ENCODE assay signal across 19 cellular contexts in genomic region chr5:42759456-42759855, GRCh38. TPM values are rescaled to one million over a fixed set of nuclear protein-coding genes. Genes with fewer than 3 reads are reported as not detected.
DNase-seq lines count a peak whose midpoint lies in the region; ATAC-seq and TF ChIP-seq lines count a peak whose summit lies in the region.
"Had no signal": no experiment of that assay in that cellular context is flagged by ENCODE, and none has a peak within 500 bp of the region (broad histone marks: within the 10 kb centered on the region; RNA-seq: fewer than 3 reads in every experiment).

No MANE protein-coding gene starts in this region.

- intact Hi-C loops in mammary epithelial cell (cut with micrococcal nuclease): no loop called here

- H2AFZ ChIP-seq in mammary epithelial cell (ENCODE audit: low read depth, low read length): no peak overlapping the region

- in situ Hi-C loops in mammary epithelial cell (cut with MboI; ENCODE audit: low sequenced_read_pairs in 2 of 2): no loop called here

- H3K36me3 Mint-ChIP-seq in progenitor cell of endocrine pancreas (ENCODE audit: insufficient read depth): no peaks in the 10 kb centered on the region

- H3K27ac Mint-ChIP-seq in progenitor cell of endocrine pancreas: no peak overlapping the region

- no peak for TF ChIP-seq CTCF in mammary epithelial cell (conservative IDR thresholded peaks at IDR 0.05 in 1 of 2, IDR thresholded peaks at IDR 0.05 in 1 of 2; ENCODE audit: extremely low read depth in 1 of 2, insufficient read depth in 1 of 2, low read depth in 1 of 2, low read length in 2 of 2)
- no peak for TF ChIP-seq CTCF in foreskin keratinocyte (conservative IDR thresholded peaks at IDR 0.05)
- TF ChIP-seq CTCF in progenitor cell of endocrine pancreas (IDR thresholded peaks at IDR 0.05; ENCODE audit: unreplicated experiment): no peak

- WGBS in mammary epithelial cell (ENCODE audit: low coverage, missing lambda C conversion rate): 37% methylated on average over 2 of the region's 2 CpGs

- H3K9me3 ChIP-seq in mammary epithelial cell (replicated peaks; ENCODE audit: insufficient read depth, low read length): no peaks in the 10 kb centered on the region

- BruUV-seq in mammary epithelial cell (replicated peaks; lab: Mats Ljungman, UMichigan): no TSS peak

- H3K4me1 Mint-ChIP-seq in progenitor cell of endocrine pancreas (ENCODE audit: low read depth): no peaks in the 10 kb centered on the region

- H3K36me3 ChIP-seq in mammary epithelial cell (ENCODE audit: insufficient read depth, low read length): no peaks in the 10 kb centered on the region

- dilution Hi-C loops in mammary epithelial cell (cut with HindIII; ENCODE audit: low sequenced_read_pairs): no loop called here

- peak; percentile 61 for ATAC-seq in foreskin keratinocyte
- no peak for ATAC-seq in GM18861 (IDR thresholded peaks at IDR 0.05; ENCODE audit: unreplicated experiment)
- no peak for ATAC-seq in HG03135 (IDR thresholded peaks at IDR 0.05; ENCODE audit: unreplicated experiment)

- peaks cover 5% of the 10 kb centered on the region for H3K9me3 Mint-ChIP-seq in progenitor cell of endocrine pancreas (ENCODE audit: low read depth)

- H3K27ac ChIP-seq in mammary epithelial cell (ENCODE audit: insufficient read depth, low read depth, low read length) (no peak overlapping the region), foreskin keratinocyte (no peak overlapping the region)
- H3K27ac ChIP-seq: C4-2B, SK-N-MC had no signal

- no peak overlapping the region for H3K9ac ChIP-seq in mammary epithelial cell (ENCODE audit: insufficient read depth, low read length)

- H3K79me2 ChIP-seq in mammary epithelial cell (ENCODE audit: insufficient read depth, low read length): no peaks in the 10 kb centered on the region

- peak; percentile 4 for DNase-seq in Daoy (ENCODE audit: low read depth)
- peak; percentile 72 for DNase-seq in RPMI7951 (ENCODE audit: low read depth)
- peak; percentile 67 for DNase-seq in mammary epithelial cell
- no peak for DNase-seq in foreskin keratinocyte
- DNase-seq in HuH-7.5 (ENCODE audit: low spot score): no peak
- DNase-seq in progenitor cell of endocrine pancreas (ENCODE audit: low spot score, unreplicated experiment): no peak
- DNase-seq: DMS 273 treated with DMSO at 0.1 percent for 48 hours; EL; NCI-H1417 treated with DMSO at 0.1 percent for 48 hours; NCI-H2029; NCI-H2171; NCI-H446; NK-92 treated with Interleukin-12 subunit alpha and Interleukin-12 subunit beta, amount 100 ng/mL, for 24 hours had no signal

- H4K20me1 ChIP-seq in mammary epithelial cell (ENCODE audit: insufficient read depth, low read length): no peaks in the 10 kb centered on the region

- no peak overlapping the region for H3K4me2 ChIP-seq in mammary epithelial cell (ENCODE audit: insufficient read depth, low read depth, low read length)

- H3K4me3 Mint-ChIP-seq in progenitor cell of endocrine pancreas (ENCODE audit: low read depth): no peak overlapping the region

- H3K27me3 ChIP-seq in mammary epithelial cell (ENCODE audit: insufficient read depth, low read length) (no peaks in the 10 kb centered on the region), foreskin keratinocyte (no peaks in the 10 kb centered on the region)

- H3K4me3 ChIP-seq in mammary epithelial cell (replicated peaks in 1 of 3; ENCODE audit: insufficient read depth in 1 of 3, low read depth in 2 of 3, low read length in 3 of 3): no peak overlapping the region
- H3K4me3 ChIP-seq: SK-N-MC had no signal

- H3K4me1 ChIP-seq in mammary epithelial cell (ENCODE audit: insufficient read depth, low read length) (no peaks in the 10 kb centered on the region), foreskin keratinocyte (no peaks in the 10 kb centered on the region)

- H3K27me3 Mint-ChIP-seq in progenitor cell of endocrine pancreas: peaks cover 4% of the 10 kb centered on the region

- CTCF ChIA-PET in mammary epithelial cell (lab: Charles Lee; ENCODE audit: low non-redundant PET): no interaction called here

RNA-seq across cellular contexts. Expression of gene CCDC152, which starts 2.8 kb away (rescaled TPM):
- 5.2 and 7.2 TPM in 2 replicates for total RNA-seq in Daoy (2014; rRNA removed; shearing (Covaris generic))
- 0.60 and 0.78 TPM in 2 replicates for total RNA-seq in RPMI7951 (2014; rRNA removed; shearing (Covaris generic))
- total RNA-seq in mammary epithelial cell (under 1 TPM in 1 of 2 donors, not detected in 1; 0.33 TPM), foreskin keratinocyte (2.0 and 2.8 TPM in 2 replicates), progenitor cell of endocrine pancreas (0.17 and 0.20 TPM in 2 replicates)
- polyA plus RNA-seq in mammary epithelial cell (1.0 TPM), foreskin keratinocyte (1.2 and 1.8 TPM in 2 replicates)
- 0.10 TPM for polyA minus RNA-seq in mammary epithelial cell
- total RNA-seq: HT-29, OCI-LY7 had no signal

RNA-seq across cellular contexts. Expression of gene SELENOP, which starts 52.2 kb away (rescaled TPM):
- not detected in 2 replicates for total RNA-seq in Daoy (2014; rRNA removed; shearing (Covaris generic))
- total RNA-seq in RPMI7951 (2014; rRNA removed; shearing (Covaris generic)): 0.48 and 0.49 TPM in 2 replicates
- total RNA-seq in mammary epithelial cell (10 to 100 TPM in 1 of 2 donors, 1 to 10 TPM in 1; 6.9 to 29.8 TPM), foreskin keratinocyte (10.2 and 11.3 TPM in 2 replicates), progenitor cell of endocrine pancreas (85.3 and 86.3 TPM in 2 replicates)
- polyA plus RNA-seq in mammary epithelial cell (0.57 TPM), foreskin keratinocyte (7.0 and 7.6 TPM in 2 replicates)
- polyA minus RNA-seq in mammary epithelial cell: not detected
- total RNA-seq: OCI-LY7 had no signal

Comparison
In these comparisons a context has a peak if more than half of its experiments do, and no peak if none do; other contexts are left out.
1. DNase-seq: peak in Daoy (single experiment), RPMI7951 (single experiment) and mammary epithelial cell (single experiment); none in foreskin keratinocyte (0 of 2), HuH-7.5 (single experiment) and progenitor cell of endocrine pancreas (single experiment).